9 cellular contexts compared by ENCODE assay signal in genomic region chr6:30062471-30063178, GRCh38. TPM values are rescaled to one million over a fixed set of nuclear protein-coding genes. Genes with fewer than 3 reads are reported as not detected.
DNase-seq lines count a peak whose midpoint lies in the region; ATAC-seq and TF ChIP-seq lines count a peak whose summit lies in the region.
"Had no signal": no experiment of that assay in that cellular context is flagged by ENCODE, and none has a peak within 500 bp of the region (broad histone marks: within the 10 kb centered on the region; RNA-seq: fewer than 3 reads in every experiment).

No MANE protein-coding gene starts in this region.

- TF ChIP-seq POLR2A in stomach (IDR thresholded peaks at IDR 0.05), result no peak

- peaks cover 0 to 1% of the 10 kb centered on the region in 2 donors for H3K9me3 Mint-ChIP-seq in activated T-cell treated with anti-CD3 and anti-CD28 coated beads, Interleukin-2, amount 50 U/mL, for 72 hours

- intact Hi-C loops in stomach (cut with DNase I; ENCODE audit: low total_unique reads), result no loop called here

- no peaks in the 10 kb centered on the region for H3K27me3 ChIP-seq in stomach

- H3K9me3 ChIP-seq in T-helper 17 cell (ENCODE audit: control insufficient read depth, low read length, poor library complexity, severe bottlenecking), result peaks cover 3% of the 10 kb centered on the region
- no peaks in the 10 kb centered on the region for H3K9me3 ChIP-seq in stomach

- peak overlapping the region; percentile 93 to 94 for H3K4me3 Mint-ChIP-seq in activated T-cell treated with anti-CD3 and anti-CD28 coated beads, Interleukin-2, amount 50 U/mL, for 72 hours
- H3K4me3 Mint-ChIP-seq in T-helper 17 cell, result peak overlapping the region; percentile 96

- H3K4me1 ChIP-seq in stomach, result peaks cover 26 to 55% (median 38%) of the 10 kb centered on the region in 4 donors

- H3K4me3 ChIP-seq in fibroblast of pulmonary artery (replicated peaks; ENCODE audit: low read depth, low read length) (peak overlapping the region; percentile 97), stomach (peak overlapping the region; percentile 75 to 86 (median 83))

- H3K27ac ChIP-seq in stomach, result peak overlapping the region; percentile 38 to 95 (median 93)

- peaks cover 12 to 19% of the 10 kb centered on the region in 2 donors for H3K36me3 Mint-ChIP-seq in activated T-cell treated with anti-CD3 and anti-CD28 coated beads, Interleukin-2, amount 50 U/mL, for 72 hours (ENCODE audit: insufficient read depth in 2 of 2)
- peaks cover 5% of the 10 kb centered on the region for H3K36me3 Mint-ChIP-seq in T-helper 17 cell (ENCODE audit: low read depth)

- H3K27ac Mint-ChIP-seq in activated T-cell treated with anti-CD3 and anti-CD28 coated beads, Interleukin-2, amount 50 U/mL, for 72 hours, result peak overlapping the region; percentile 94
- peak overlapping the region; percentile 99 for H3K27ac Mint-ChIP-seq in T-helper 17 cell

- no peak for ATAC-seq in activated T-cell treated with anti-CD3 and anti-CD28 coated beads, Interleukin-2, amount 50 U/mL, for 72 hours (replicated peaks in 1 of 2)
- ATAC-seq in T-helper 17 cell, result no peak
- no peak for ATAC-seq in HG03571 (IDR thresholded peaks at IDR 0.05; ENCODE audit: unreplicated experiment)
- ATAC-seq in left lobe of liver, result no peak

- WGBS in stomach, 5 donors, result 79 to 98% (median 91%) methylated on average over 7 of the region's 7 CpGs

- H3K36me3 ChIP-seq in stomach, result peaks cover 0 to 16% (median 13%) of the 10 kb centered on the region in 4 donors

- peaks cover 36% of the 10 kb centered on the region for H3K4me1 Mint-ChIP-seq in activated T-cell treated with anti-CD3 and anti-CD28 coated beads, Interleukin-2, amount 50 U/mL, for 72 hours (ENCODE audit: low read depth)
- peaks cover 32% of the 10 kb centered on the region for H3K4me1 Mint-ChIP-seq in T-helper 17 cell

- TF ChIP-seq EP300 in stomach (IDR thresholded peaks at IDR 0.05), result no peak

- no peak for DNase-seq in activated T-cell treated with anti-CD3 and anti-CD28 coated beads, Interleukin-2, amount 50 U/mL, for 72 hours
- no peak for DNase-seq in activated T-cell treated with anti-CD3 and anti-CD28 coated beads, Interleukin-2, amount 50 U/mL, for 48 hours
- DNase-seq in T-helper 17 cell (no peak), fibroblast of pulmonary artery (ENCODE audit: low read depth) (no peak), stomach (no peak), left lobe of liver (ENCODE audit: low spot score) (no peak), NCI-H1417 (lab: John Stamatoyannopoulos, UW) (no peak)

- no peaks in the 10 kb centered on the region for H3K27me3 Mint-ChIP-seq in activated T-cell treated with anti-CD3 and anti-CD28 coated beads, Interleukin-2, amount 50 U/mL, for 72 hours (ENCODE audit: low read depth)
- H3K27me3 Mint-ChIP-seq in T-helper 17 cell, result no peaks in the 10 kb centered on the region

- TF ChIP-seq CTCF in fibroblast of pulmonary artery (IDR thresholded peaks at IDR 0.05; ENCODE audit: low read length, missing control alignments), result no peak
- TF ChIP-seq CTCF in stomach (IDR thresholded peaks at IDR 0.05), result no peak

RNA-seq across cellular contexts. Expression of gene POLR1H, which starts 1.6 kb away (rescaled TPM):
- total RNA-seq in activated T-cell treated with anti-CD3 and anti-CD28 coated beads, Interleukin-2, amount 50 U/mL, for 72 hours, result 10 to 100 TPM; 77.1 to 81.9 TPM
- total RNA-seq in T-helper 17 cell (10 to 100 TPM; 28.9 to 31.7 TPM), stomach (10 to 100 TPM in 3 of 5 donors, 1 to 10 TPM in 2; 4.1 to 44.2 (median 21.7) TPM), left lobe of liver (8.2 TPM)
- polyA plus RNA-seq in stomach, result 10 to 100 TPM; 36.0 to 65.1 (median 52.3) TPM

RNA-seq across cellular contexts. Expression of gene PPP1R11, which starts 4.4 kb away (rescaled TPM):
- total RNA-seq in activated T-cell treated with anti-CD3 and anti-CD28 coated beads, Interleukin-2, amount 50 U/mL, for 72 hours, result 10 to 100 TPM; 54.1 to 63.1 TPM
- total RNA-seq in T-helper 17 cell, result 10 to 100 TPM; 52.1 to 52.4 TPM
- 100 to 1,000 TPM in 1 of 5 donors, 10 to 100 TPM in 3, 1 to 10 TPM in 1; 1.2 to 141 (median 30.4) TPM for total RNA-seq in stomach
- polyA plus RNA-seq in stomach, result 100 to 1,000 TPM in 1 of 3 donors, 10 to 100 TPM in 2; 67.8 to 106 (median 69.7) TPM
- 21.7 TPM for total RNA-seq in left lobe of liver

RNA-seq across cellular contexts. Expression of gene RNF39, which starts 12.9 kb away (rescaled TPM):
- total RNA-seq in activated T-cell treated with anti-CD3 and anti-CD28 coated beads, Interleukin-2, amount 50 U/mL, for 72 hours, result not detected
- total RNA-seq in T-helper 17 cell (not detected), stomach (10 to 100 TPM in 1 of 5 donors, 1 to 10 TPM in 1, under 1 TPM in 1, not detected in 2; 0.18 to 13.5 (median 7.1) TPM), left lobe of liver (0.08 TPM)
- polyA plus RNA-seq in stomach, result 1 to 10 TPM; 2.4 to 3.4 (median 3.2) TPM

RNA-seq across cellular contexts. Expression of gene TRIM31, which starts 50.3 kb away (rescaled TPM):
- total RNA-seq in activated T-cell treated with anti-CD3 and anti-CD28 coated beads, Interleukin-2, amount 50 U/mL, for 72 hours, result under 1 TPM in 1 of 2 donors, not detected in 1; 0.12 TPM
- total RNA-seq in T-helper 17 cell, result not detected
- total RNA-seq in stomach, result 10 to 100 TPM in 2 of 5 donors, 1 to 10 TPM in 1, not detected in 2; 4.6 to 12.3 (median 11.0) TPM
- 10 to 100 TPM in 1 of 3 donors, 1 to 10 TPM in 2; 1.2 to 52.2 (median 4.3) TPM for polyA plus RNA-seq in stomach
- not detected for total RNA-seq in left lobe of liver
- total RNA-seq: omental fat pad had no signal
